Comparison of ENCODE assay signal across 10 cellular contexts in genomic region chr6:3195695-3196497, GRCh38. TPM values are rescaled to one million over a fixed set of nuclear protein-coding genes. Genes with fewer than 3 reads are reported as not detected.
A peak's percentile ranks its signal among the peaks of the same experiment; 100 is the strongest.
DNase-seq lines count a peak whose midpoint lies in the region; ATAC-seq and TF ChIP-seq lines count a peak whose summit lies in the region.
"Had no signal": no experiment of that assay in that cellular context is flagged by ENCODE, and none has a peak within 500 bp of the region (broad histone marks: within the 10 kb centered on the region; RNA-seq: fewer than 3 reads in every experiment).

No MANE protein-coding gene starts in this region.

- H3K27ac ChIP-seq in WERI-Rb-1, result peak overlapping the region; percentile 79
- no peak overlapping the region for H3K27ac ChIP-seq in lower lobe of right lung

- H3K36me3 Mint-ChIP-seq in Caco-2 (ENCODE audit: insufficient read depth, unreplicated experiment), result no peaks in the 10 kb centered on the region
- H3K36me3 Mint-ChIP-seq: activated naive CD8-positive, alpha-beta T cell had no signal

- H3K4me1 ChIP-seq in Caco-2 (no peaks in the 10 kb centered on the region), lower lobe of right lung (no peaks in the 10 kb centered on the region)

- no peaks in the 10 kb centered on the region for H3K27me3 Mint-ChIP-seq in Caco-2 (ENCODE audit: insufficient read depth, unreplicated experiment)

- no peak overlapping the region for H3K4me3 Mint-ChIP-seq in Caco-2 (ENCODE audit: unreplicated experiment)
- H3K4me3 Mint-ChIP-seq: activated naive CD8-positive, alpha-beta T cell had no signal

- no TSS peak for BruUV-seq in Caco-2 (replicated peaks; lab: Mats Ljungman, UMichigan)

- no peaks in the 10 kb centered on the region for H3K4me1 Mint-ChIP-seq in Caco-2 (ENCODE audit: low read depth, unreplicated experiment)

- H3K4me3 ChIP-seq in Caco-2 (ENCODE audit: low read depth, low read length), result no peak overlapping the region
- peak overlapping the region; percentile 63 for H3K4me3 ChIP-seq in WERI-Rb-1 (ENCODE audit: low read depth, low read length)
- H3K4me3 ChIP-seq in lower lobe of right lung, result no peak overlapping the region

- TF ChIP-seq CTCF in Caco-2 (IDR thresholded peaks at IDR 0.05; ENCODE audit: insufficient read depth in 1 of 2, low read depth in 1 of 2, low read length in 1 of 2, severe bottlenecking in 1 of 2, unreplicated experiment in 1 of 2) (peak in 1 of 2 experiments; percentile 24), WERI-Rb-1 (IDR thresholded peaks at IDR 0.05; ENCODE audit: low read depth, low read length) (peak; percentile 84), lower lobe of right lung (IDR thresholded peaks at IDR 0.05) (no peak)

- ATAC-seq in lower lobe of right lung, result no peak
- ATAC-seq in GM21526 (IDR thresholded peaks at IDR 0.05; ENCODE audit: low FRiP score, unreplicated experiment), result no peak

- H3K27me3 ChIP-seq in Caco-2 (replicated peaks; ENCODE audit: control insufficient read depth, insufficient read depth, low read length) (no peaks in the 10 kb centered on the region), WERI-Rb-1 (ENCODE audit: insufficient read depth, low read depth, severe bottlenecking) (no peaks in the 10 kb centered on the region), lower lobe of right lung (ENCODE audit: low read depth) (no peaks in the 10 kb centered on the region)

- no peaks in the 10 kb centered on the region for H3K9me3 Mint-ChIP-seq in Caco-2 (ENCODE audit: unreplicated experiment)

- H3K9me3 ChIP-seq in Caco-2, result no peaks in the 10 kb centered on the region
- peaks cover 5% of the 10 kb centered on the region for H3K9me3 ChIP-seq in WERI-Rb-1 (ENCODE audit: severe bottlenecking)
- no peaks in the 10 kb centered on the region for H3K9me3 ChIP-seq in lower lobe of right lung

- H3K27ac Mint-ChIP-seq in Caco-2 (ENCODE audit: unreplicated experiment), result no peak overlapping the region
- H3K27ac Mint-ChIP-seq: activated naive CD8-positive, alpha-beta T cell had no signal

- CTCF ChIA-PET in Caco-2 (lab: Charles Lee), result interaction anchor here (0.6 to 1.7 kb wide), 4 partner anchors 33 to 39 kb away, joined by 3 to 9 read pairs (median 4); partner anchors contain the start of gene TUBB2A

- POLR2A ChIA-PET in Caco-2 (lab: Charles Lee), result interaction anchor here (0.6 kb wide), 1 partner anchor 197 kb away, joined by 9 read pairs; no protein-coding TSS in a partner anchor

- DNase-seq in Caco-2, result peak; percentile 49 to 55
- peak; percentile 33 for DNase-seq in MV-4-11 (lab: John Stamatoyannopoulos, UW)
- peak; percentile 100 for DNase-seq in WERI-Rb-1
- peak; percentile 44 to 68 for DNase-seq in lung microvascular endothelial cell (ENCODE audit: low read depth in 2 of 2)
- DNase-seq in lower lobe of right lung, result no peak
- no peak for DNase-seq in GF-D8 (lab: John Stamatoyannopoulos, UW)
- DNase-seq in 8988T, result no peak
- DNase-seq: foreskin fibroblast had no signal

- H3K36me3 ChIP-seq in Caco-2 (ENCODE audit: control insufficient read depth, insufficient read depth, low read length) (no peaks in the 10 kb centered on the region), WERI-Rb-1 (peaks cover 2% of the 10 kb centered on the region), lower lobe of right lung (no peaks in the 10 kb centered on the region)

- intact Hi-C loops in Caco-2 (cut with micrococcal nuclease; ENCODE audit: unreplicated experiment), result loop anchor here (1.0 to 2.0 kb wide), 2 partner anchors 33 to 70 kb away; no protein-coding TSS in a partner anchor
- intact Hi-C loops in lower lobe of right lung (cut with DNase I), result no loop called here

RNA-seq across cellular contexts. Expression of gene TUBB2B, which starts 31.6 kb away (rescaled TPM):
- 143 and 150 TPM in 2 replicates for total RNA-seq in Caco-2 (2022)
- 1.8 and 2.0 TPM in 2 replicates for total RNA-seq in lung microvascular endothelial cell
- 0.59 TPM for total RNA-seq in lower lobe of right lung

RNA-seq across cellular contexts. Expression of gene TUBB2A, which starts 38.6 kb away (rescaled TPM):
- 89.8 and 90.7 TPM in 2 replicates for total RNA-seq in Caco-2 (2022)
- 34.9 and 43.5 TPM in 2 replicates for total RNA-seq in lung microvascular endothelial cell
- 18.3 TPM for total RNA-seq in lower lobe of right lung

Comparison
In these comparisons a context has a peak if more than half of its experiments do, and no peak if none do; other contexts are left out.
1. DNase-seq: peak in Caco-2 (2 of 2), MV-4-11 (single experiment), WERI-Rb-1 (single experiment) and lung microvascular endothelial cell (2 of 2); none in lower lobe of right lung (single experiment), GF-D8 (single experiment) and 8988T (single experiment).
2. RNA of gene TUBB2B, which starts 31.6 kb away (total RNA-seq): 143 to 150 TPM in Caco-2; 1.8 to 2.0 TPM in lung microvascular endothelial cell and 0.59 TPM in lower lobe of right lung (single experiment); every median in the first group is over 10 times any median in the second.